ENCODE assay signal across 8 cellular contexts in the genomic region with DNA sequence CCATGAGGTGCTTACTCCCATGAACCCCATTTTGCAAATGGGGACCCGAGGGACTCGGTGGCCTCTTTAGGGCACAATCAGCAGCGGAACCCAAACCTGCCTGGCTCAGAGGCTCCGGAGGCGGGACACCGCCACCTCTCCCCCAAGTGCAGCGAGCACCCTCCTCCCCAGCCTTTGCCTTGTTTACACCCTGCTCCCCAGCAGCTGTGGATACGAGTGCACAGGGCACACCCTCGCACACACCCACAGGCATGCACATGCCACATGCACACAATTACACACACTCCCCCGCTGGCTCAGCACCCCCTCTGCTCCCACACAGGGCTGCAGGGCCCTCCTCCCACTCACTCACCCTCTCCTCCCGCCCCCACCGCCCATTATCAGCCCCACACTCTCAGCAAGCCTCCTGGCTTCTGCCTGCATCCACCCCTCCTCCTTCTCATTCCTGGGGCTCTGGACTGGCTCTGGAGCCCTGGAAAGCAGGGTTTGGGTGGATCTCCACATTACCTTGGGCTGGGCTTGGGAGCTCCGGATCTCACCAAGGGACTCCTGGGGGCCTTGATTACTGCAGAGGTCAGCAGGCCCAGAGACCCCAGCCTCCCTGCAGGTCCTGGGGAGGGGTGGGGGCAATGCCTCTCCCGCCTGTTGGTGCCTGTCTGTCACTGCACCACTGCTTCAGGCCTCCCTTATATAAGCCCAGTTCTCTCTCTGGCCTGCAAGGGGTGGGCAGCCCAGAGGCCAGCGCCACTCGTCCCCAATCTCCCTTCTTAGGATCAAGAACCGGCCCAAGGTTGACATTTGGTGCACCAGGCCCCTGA. TPM values are rescaled to one million over a fixed set of nuclear protein-coding genes. Genes with fewer than 3 reads are reported as not detected.
DNase-seq lines count a peak whose midpoint lies in the region; ATAC-seq and TF ChIP-seq lines count a peak whose summit lies in the region.

No MANE protein-coding gene starts in this region.

- in situ Hi-C loops in GM13976 (cut with MboI; ENCODE audit: low sequenced_read_pairs, unreplicated experiment) (no loop called here), HAP-1 (cut with MboI; ENCODE audit: low sequenced_read_pairs) (no loop called here)

- H3K4me3 Mint-ChIP-seq in natural killer cell treated with Interleukin-12 subunit alpha and Interleukin-12 subunit beta and Interleukin-15 and Interleukin-18, amount 100 ng/mL, for 72 hours, result no peak overlapping the region

- H3K9me3 ChIP-seq in esophagus muscularis mucosa, result no peaks in the 10 kb centered on the region
- H3K9me3 ChIP-seq in upper lobe of left lung, result no peaks in the 10 kb centered on the region
- no peaks in the 10 kb centered on the region for H3K9me3 ChIP-seq in HAP-1

- H3K36me3 ChIP-seq in esophagus muscularis mucosa (peaks cover 26 to 73% (median 62%) of the 10 kb centered on the region in 4 donors), upper lobe of left lung (peaks cover 0 to 46% (median 24%) of the 10 kb centered on the region in 4 donors), HAP-1 (replicated peaks) (no peaks in the 10 kb centered on the region)

- peak overlapping the region in 1 of 4 donors; percentile 2 for H3K4me3 ChIP-seq in esophagus muscularis mucosa
- H3K4me3 ChIP-seq in upper lobe of left lung, result no peak overlapping the region
- no peak overlapping the region for H3K4me3 ChIP-seq in HAP-1

- TF ChIP-seq EP300 in esophagus muscularis mucosa (IDR thresholded peaks at IDR 0.05) (no peak), upper lobe of left lung (IDR thresholded peaks at IDR 0.05) (no peak)

- H3K36me3 Mint-ChIP-seq in natural killer cell treated with Interleukin-12 subunit alpha and Interleukin-12 subunit beta and Interleukin-15 and Interleukin-18, amount 100 ng/mL, for 72 hours, result no peaks in the 10 kb centered on the region

- H3K27ac Mint-ChIP-seq in natural killer cell treated with Interleukin-12 subunit alpha and Interleukin-12 subunit beta and Interleukin-15 and Interleukin-18, amount 100 ng/mL, for 72 hours, result no peak overlapping the region

- H3K27me3 Mint-ChIP-seq in natural killer cell treated with Interleukin-12 subunit alpha and Interleukin-12 subunit beta and Interleukin-15 and Interleukin-18, amount 100 ng/mL, for 72 hours, result no peaks in the 10 kb centered on the region

- H3K4me1 Mint-ChIP-seq in natural killer cell treated with Interleukin-12 subunit alpha and Interleukin-12 subunit beta and Interleukin-15 and Interleukin-18, amount 100 ng/mL, for 72 hours (ENCODE audit: low read depth in 2 of 2), result peaks cover 20 to 21% of the 10 kb centered on the region in 2 donors

- peak; percentile 41 to 48 for ATAC-seq in upper lobe of left lung (ENCODE audit: low FRiP score in 2 of 2)
- ATAC-seq in GM21447 (IDR thresholded peaks at IDR 0.05; ENCODE audit: unreplicated experiment), result no peak
- no peak for ATAC-seq in natural killer cell treated with Interleukin-12 subunit alpha and Interleukin-12 subunit beta and Interleukin-15 and Interleukin-18, amount 100 ng/mL, for 72 hours

- no peaks in the 10 kb centered on the region for H3K9me3 Mint-ChIP-seq in natural killer cell treated with Interleukin-12 subunit alpha and Interleukin-12 subunit beta and Interleukin-15 and Interleukin-18, amount 100 ng/mL, for 72 hours

- H3K27me3 ChIP-seq in esophagus muscularis mucosa (no peaks in the 10 kb centered on the region), upper lobe of left lung (no peaks in the 10 kb centered on the region), HAP-1 (ENCODE audit: low read depth) (no peaks in the 10 kb centered on the region)

- peak; percentile 50 for DNase-seq in NCI-H226
- no peak for DNase-seq in esophagus muscularis mucosa (ENCODE audit: extremely low spot score)
- peak; percentile 71 for DNase-seq in mucosa of gallbladder (ENCODE audit: low spot score)
- DNase-seq in upper lobe of left lung, result peak in 1 of 2 donors; percentile 73
- DNase-seq in GM13976 (ENCODE audit: low spot score), result no peak
- DNase-seq in HAP-1 (ENCODE audit: low spot score in 2 of 2), result no peak
- DNase-seq in natural killer cell treated with Interleukin-12 subunit alpha and Interleukin-12 subunit beta and Interleukin-15 and Interleukin-18, amount 100 ng/mL, for 72 hours (ENCODE audit: low spot score), result no peak

- 54% methylated on average over 14 of the region's 17 CpGs for WGBS in esophagus muscularis mucosa
- 65 to 71% methylated on average over 6 to 17 of the region's 17 CpGs for WGBS in upper lobe of left lung, 2 donors

- TF ChIP-seq CTCF in esophagus muscularis mucosa (IDR thresholded peaks at IDR 0.05), result peak in 1 of 3 experiments; percentile 10
- TF ChIP-seq CTCF in upper lobe of left lung (IDR thresholded peaks at IDR 0.05), result no peak
- no peak for TF ChIP-seq CTCF in GM13976 (IDR thresholded peaks at IDR 0.05; ENCODE audit: borderline replicate concordance, control extremely low read depth, extremely low read depth, insufficient read depth, missing control alignments)

- peak overlapping the region; percentile 51 to 83 (median 80) for H3K27ac ChIP-seq in esophagus muscularis mucosa (replicated peaks in 1 of 4)
- H3K27ac ChIP-seq in upper lobe of left lung, result peak overlapping the region in 3 of 4 donors; percentile 60 to 63 (median 63)

- no peak for TF ChIP-seq POLR2A in esophagus muscularis mucosa (IDR thresholded peaks at IDR 0.05; ENCODE audit: low read depth)
- TF ChIP-seq POLR2A in upper lobe of left lung (IDR thresholded peaks at IDR 0.05), result no peak

- H3K4me1 ChIP-seq in esophagus muscularis mucosa, result peaks cover 65 to 74% (median 67%) of the 10 kb centered on the region in 4 donors
- H3K4me1 ChIP-seq in upper lobe of left lung, result peaks cover 8 to 33% (median 25%) of the 10 kb centered on the region in 4 donors
- H3K4me1 ChIP-seq in HAP-1, result no peaks in the 10 kb centered on the region

- intact Hi-C loops in esophagus muscularis mucosa (cut with DNase I), result no loop called here

RNA-seq across cellular contexts. Expression of a gene that starts 6.4 kb away (rescaled TPM):
- total RNA-seq in esophagus muscularis mucosa, result 100 to 1,000 TPM in 1 of 4 donors, 10 to 100 TPM in 3; 31.6 to 118 (median 61.4) TPM
- 64.7 TPM for total RNA-seq in mucosa of gallbladder
- total RNA-seq in upper lobe of left lung, result 10 to 100 TPM; 15.7 to 80.7 (median 34.9) TPM
- 10 to 100 TPM; 11.8 to 13.7 TPM for total RNA-seq in natural killer cell treated with Interleukin-12 subunit alpha and Interleukin-12 subunit beta and Interleukin-15 and Interleukin-18, amount 100 ng/mL, for 72 hours

RNA-seq across cellular contexts. Expression of a gene that starts 28.4 kb away (rescaled TPM):
- total RNA-seq in esophagus muscularis mucosa (1 to 10 TPM in 3 of 4 donors, under 1 TPM in 1; 0.98 to 1.8 (median 1.5) TPM), mucosa of gallbladder (8.8 TPM), upper lobe of left lung (10 to 100 TPM in 2 of 6 donors, 1 to 10 TPM in 3, under 1 TPM in 1; 0.49 to 16.8 (median 5.6) TPM)
- total RNA-seq in natural killer cell treated with Interleukin-12 subunit alpha and Interleukin-12 subunit beta and Interleukin-15 and Interleukin-18, amount 100 ng/mL, for 72 hours, result 1 to 10 TPM; 2.6 to 5.0 TPM

RNA-seq across cellular contexts. Expression of a gene that starts 45.6 kb away (rescaled TPM):
- 10 to 100 TPM; 38.9 to 96.7 (median 58.6) TPM for total RNA-seq in esophagus muscularis mucosa
- total RNA-seq in mucosa of gallbladder, result 134 TPM
- total RNA-seq in upper lobe of left lung, result 100 to 1,000 TPM; 193 to 469 (median 350) TPM
- total RNA-seq in natural killer cell treated with Interleukin-12 subunit alpha and Interleukin-12 subunit beta and Interleukin-15 and Interleukin-18, amount 100 ng/mL, for 72 hours, result 10 to 100 TPM; 13.7 to 13.9 TPM

RNA-seq across cellular contexts. Expression of a gene that starts 48.9 kb away (rescaled TPM):
- total RNA-seq in esophagus muscularis mucosa, result 10 to 100 TPM; 20.2 to 46.3 (median 37.5) TPM
- total RNA-seq in mucosa of gallbladder, result 61.5 TPM
- 100 to 1,000 TPM in 1 of 6 donors, 10 to 100 TPM in 5; 37.5 to 121 (median 74.7) TPM for total RNA-seq in upper lobe of left lung
- 100 to 1,000 TPM in 1 of 2 donors, 10 to 100 TPM in 1; 96.0 to 110 TPM for total RNA-seq in natural killer cell treated with Interleukin-12 subunit alpha and Interleukin-12 subunit beta and Interleukin-15 and Interleukin-18, amount 100 ng/mL, for 72 hours

Comparison
In these comparisons a context has a peak if more than half of its experiments do, and no peak if none do; other contexts are left out.
1. DNase-seq: peak in NCI-H226 (single experiment) and mucosa of gallbladder (single experiment); none in esophagus muscularis mucosa (single experiment), GM13976 (single experiment), HAP-1 (0 of 2) and natural killer cell treated with Interleukin-12 subunit alpha and Interleukin-12 subunit beta and Interleukin-15 and Interleukin-18, amount 100 ng/mL, for 72 hours (single experiment).
2. ATAC-seq: peak in upper lobe of left lung (2 of 2); none in GM21447 (single experiment) and natural killer cell treated with Interleukin-12 subunit alpha and Interleukin-12 subunit beta and Interleukin-15 and Interleukin-18, amount 100 ng/mL, for 72 hours (0 of 2).